ENCODE assay signal across 17 cellular contexts in genomic region chr3:175199961-175200360, GRCh38.
"Had no signal": no experiment of that assay in that cellular context is flagged by ENCODE, and none has a peak within 500 bp of the region (broad histone marks: within the 10 kb centered on the region; RNA-seq: fewer than 3 reads in every experiment).

No MANE protein-coding gene starts in this region.

- H3K36me3 ChIP-seq: ascending aorta had no signal

- H3K27me3 Mint-ChIP-seq: activated B cell treated with CpG ODN at 0.5 μM for 24 hours; activated CD4-positive, alpha-beta memory T cell treated with anti-CD3 and anti-CD28 coated beads for 36 hours; activated CD8-positive, alpha-beta memory T cell treated with anti-CD3 and anti-CD28 coated beads, Interleukin-2, amount 10 ng/mL, durations not matched to agents 7 days and 5 days; activated T-helper 17 cell treated with anti-CD3 and anti-CD28 coated beads, Interleukin-2, amount 50 U/mL, for 72 hours; dendritic cell treated with granulocyte-macrophage colony-stimulating factor and Interleukin-4, amounts not matched to agents 40 ng/mL and 50 ng/mL, for 4 days; T-cell had no signal

- H3K4me1 Mint-ChIP-seq: activated B cell treated with CpG ODN at 0.5 μM for 24 hours; activated CD8-positive, alpha-beta memory T cell treated with anti-CD3 and anti-CD28 coated beads, Interleukin-2, amount 10 ng/mL, durations not matched to agents 7 days and 5 days; activated T-helper 17 cell treated with anti-CD3 and anti-CD28 coated beads, Interleukin-2, amount 50 U/mL, for 72 hours; natural killer cell; T-cell had no signal

- H3K4me3 Mint-ChIP-seq: activated B cell treated with CpG ODN at 0.5 μM for 24 hours; activated CD4-positive, alpha-beta memory T cell treated with anti-CD3 and anti-CD28 coated beads for 36 hours; activated CD8-positive, alpha-beta memory T cell treated with anti-CD3 and anti-CD28 coated beads, Interleukin-2, amount 10 ng/mL, durations not matched to agents 7 days and 5 days; activated T-helper 17 cell treated with anti-CD3 and anti-CD28 coated beads, Interleukin-2, amount 50 U/mL, for 72 hours; dendritic cell treated with granulocyte-macrophage colony-stimulating factor and Interleukin-4, amounts not matched to agents 40 ng/mL and 50 ng/mL, for 4 days; natural killer cell; T-cell had no signal

- H3K4me1 ChIP-seq: ascending aorta had no signal

- H3K4me3 ChIP-seq: ascending aorta had no signal

- DNase-seq: activated B cell treated with CpG ODN at 0.5 μM for 24 hours; activated CD4-positive, alpha-beta memory T cell treated with anti-CD3 and anti-CD28 coated beads for 36 hours; activated CD4-positive, alpha-beta T cell treated with anti-CD3 and anti-CD28 coated beads for 4 hours; activated CD8-positive, alpha-beta memory T cell treated with anti-CD3 and anti-CD28 coated beads, Interleukin-2, amount 10 ng/mL, durations not matched to agents 7 days and 5 days; activated naive CD4-positive, alpha-beta T cell treated with Interleukin-2 at 50 U/mL for 16 hours; effector CD8-positive, alpha-beta T cell; left cardiac atrium; mesendoderm; natural killer cell; stimulated activated CD8-positive, alpha-beta memory T cell treated with anti-CD3 and anti-CD28 coated beads, Interleukin-4, amount 100 ng/mL, for 48 hours; stimulated activated naive CD4-positive, alpha-beta T cell; T-cell; T-helper 9 cell had no signal

- H3K27ac Mint-ChIP-seq: activated B cell treated with CpG ODN at 0.5 μM for 24 hours; activated CD4-positive, alpha-beta memory T cell treated with anti-CD3 and anti-CD28 coated beads for 36 hours; activated CD8-positive, alpha-beta memory T cell treated with anti-CD3 and anti-CD28 coated beads, Interleukin-2, amount 10 ng/mL, durations not matched to agents 7 days and 5 days; activated T-helper 17 cell treated with anti-CD3 and anti-CD28 coated beads, Interleukin-2, amount 50 U/mL, for 72 hours; dendritic cell treated with granulocyte-macrophage colony-stimulating factor and Interleukin-4, amounts not matched to agents 40 ng/mL and 50 ng/mL, for 4 days; natural killer cell; T-cell had no signal

- H3K27me3 ChIP-seq: ascending aorta had no signal

- H3K36me3 Mint-ChIP-seq: activated CD4-positive, alpha-beta memory T cell treated with anti-CD3 and anti-CD28 coated beads for 36 hours; activated CD8-positive, alpha-beta memory T cell treated with anti-CD3 and anti-CD28 coated beads, Interleukin-2, amount 10 ng/mL, durations not matched to agents 7 days and 5 days; T-cell had no signal

- ATAC-seq: activated CD8-positive, alpha-beta memory T cell treated with anti-CD3 and anti-CD28 coated beads, Interleukin-2, amount 10 ng/mL, durations not matched to agents 7 days and 5 days; activated T-helper 17 cell treated with anti-CD3 and anti-CD28 coated beads, Interleukin-2, amount 50 U/mL, for 72 hours; esophagus mucosa; left cardiac atrium; natural killer cell; T-cell had no signal
